ENCODE assay signal across 17 cellular contexts in genomic region chr12:132775502-132776233, GRCh38.
"Had no signal": no experiment of that assay in that cellular context is flagged by ENCODE, and none has a peak within 500 bp of the region (broad histone marks: within the 10 kb centered on the region; RNA-seq: fewer than 3 reads in every experiment).

No MANE protein-coding gene starts in this region.

- H3K4me1 ChIP-seq: uterus had no signal

- H3K27ac ChIP-seq: neutrophil, tibial artery, upper lobe of left lung, uterus had no signal

- H3K4me2 ChIP-seq: smooth muscle cell had no signal

- H3K36me3 ChIP-seq: uterus had no signal

- DNase-seq: effector CD4-positive, alpha-beta T cell; endodermal cell; foreskin melanocyte; heart left ventricle; hippocampal formation; mammary epithelial cell; right cardiac atrium; stimulated activated CD4-positive, alpha-beta T cell treated with anti-CD3 and anti-CD28 coated beads, Interleukin-2, amount 100 ng/mL, for 48 hours; tibial artery; uterus had no signal

- H3K4me3 ChIP-seq: coronary artery, heart left ventricle, smooth muscle cell, tibial artery, upper lobe of left lung, uterus had no signal

- ATAC-seq: heart left ventricle, left lobe of liver, right cardiac atrium had no signal

- H3K4me1 Mint-ChIP-seq: endodermal cell had no signal

- H3K27me3 ChIP-seq: heart left ventricle, neutrophil, tibial artery, upper lobe of left lung, uterus had no signal

- H3K27ac Mint-ChIP-seq: endodermal cell; stimulated activated naive CD8-positive, alpha-beta T cell treated with anti-CD3 and anti-CD28 coated beads, Interleukin-15, Interleukin-2, amounts not matched to agents 100 ng/mL and 50 ng/mL, for 24 hours had no signal

- H3K9me3 ChIP-seq: heart left ventricle, neutrophil, tibial artery, upper lobe of left lung, uterus had no signal

- H3K27me3 Mint-ChIP-seq: stimulated activated naive CD8-positive, alpha-beta T cell treated with anti-CD3 and anti-CD28 coated beads, Interleukin-15, Interleukin-2, amounts not matched to agents 100 ng/mL and 50 ng/mL, for 24 hours had no signal

- H3K9me3 Mint-ChIP-seq: endodermal cell; nephron; stimulated activated naive CD8-positive, alpha-beta T cell treated with anti-CD3 and anti-CD28 coated beads, Interleukin-15, Interleukin-2, amounts not matched to agents 100 ng/mL and 50 ng/mL, for 24 hours had no signal

- H3K4me3 Mint-ChIP-seq: endodermal cell; nephron; stimulated activated naive CD8-positive, alpha-beta T cell treated with anti-CD3 and anti-CD28 coated beads, Interleukin-15, Interleukin-2, amounts not matched to agents 100 ng/mL and 50 ng/mL, for 24 hours had no signal
